Comparison of ENCODE assay signal across 1 cellular context in the genomic region with DNA sequence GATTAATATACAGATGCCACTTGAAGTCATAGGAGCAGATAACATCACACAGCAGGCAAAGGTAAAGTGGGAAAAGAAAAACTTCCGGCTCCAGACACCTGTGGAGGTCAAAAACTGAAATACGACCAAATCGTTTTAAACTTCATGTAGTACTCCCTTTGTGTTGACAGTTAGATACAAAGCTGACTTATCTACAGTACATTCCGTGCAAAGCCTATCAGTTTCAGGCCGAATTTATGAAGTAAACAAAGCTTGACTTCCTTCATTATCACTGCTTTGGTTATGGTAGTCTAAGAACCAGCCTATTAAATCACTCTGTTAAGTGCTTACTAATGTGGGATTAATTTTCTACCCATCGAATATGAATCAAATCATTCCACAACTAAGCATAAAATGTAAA.
TF ChIP-seq lines count a peak whose summit lies in the region.

No MANE protein-coding gene starts in this region.

TF ChIP-seq in WTC11, 78 proteins besides CTCF, POLR2A, EP300 and RAD21 (continued from another document):
- TF ChIP-seq, protein P1, sequence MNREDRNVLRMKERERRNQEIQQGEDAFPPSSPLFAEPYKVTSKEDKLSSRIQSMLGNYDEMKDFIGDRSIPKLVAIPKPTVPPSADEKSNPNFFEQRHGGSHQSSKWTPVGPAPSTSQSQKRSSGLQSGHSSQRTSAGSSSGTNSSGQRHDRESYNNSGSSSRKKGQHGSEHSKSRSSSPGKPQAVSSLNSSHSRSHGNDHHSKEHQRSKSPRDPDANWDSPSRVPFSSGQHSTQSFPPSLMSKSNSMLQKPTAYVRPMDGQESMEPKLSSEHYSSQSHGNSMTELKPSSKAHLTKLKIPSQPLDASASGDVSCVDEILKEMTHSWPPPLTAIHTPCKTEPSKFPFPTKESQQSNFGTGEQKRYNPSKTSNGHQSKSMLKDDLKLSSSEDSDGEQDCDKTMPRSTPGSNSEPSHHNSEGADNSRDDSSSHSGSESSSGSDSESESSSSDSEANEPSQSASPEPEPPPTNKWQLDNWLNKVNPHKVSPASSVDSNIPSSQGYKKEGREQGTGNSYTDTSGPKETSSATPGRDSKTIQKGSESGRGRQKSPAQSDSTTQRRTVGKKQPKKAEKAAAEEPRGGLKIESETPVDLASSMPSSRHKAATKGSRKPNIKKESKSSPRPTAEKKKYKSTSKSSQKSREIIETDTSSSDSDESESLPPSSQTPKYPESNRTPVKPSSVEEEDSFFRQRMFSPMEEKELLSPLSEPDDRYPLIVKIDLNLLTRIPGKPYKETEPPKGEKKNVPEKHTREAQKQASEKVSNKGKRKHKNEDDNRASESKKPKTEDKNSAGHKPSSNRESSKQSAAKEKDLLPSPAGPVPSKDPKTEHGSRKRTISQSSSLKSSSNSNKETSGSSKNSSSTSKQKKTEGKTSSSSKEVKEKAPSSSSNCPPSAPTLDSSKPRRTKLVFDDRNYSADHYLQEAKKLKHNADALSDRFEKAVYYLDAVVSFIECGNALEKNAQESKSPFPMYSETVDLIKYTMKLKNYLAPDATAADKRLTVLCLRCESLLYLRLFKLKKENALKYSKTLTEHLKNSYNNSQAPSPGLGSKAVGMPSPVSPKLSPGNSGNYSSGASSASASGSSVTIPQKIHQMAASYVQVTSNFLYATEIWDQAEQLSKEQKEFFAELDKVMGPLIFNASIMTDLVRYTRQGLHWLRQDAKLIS (CRISPR knock-in tag; IDR thresholded peaks at IDR 0.05; ENCODE audit: borderline replicate concordance): no peak
- TF ChIP-seq, protein P2, sequence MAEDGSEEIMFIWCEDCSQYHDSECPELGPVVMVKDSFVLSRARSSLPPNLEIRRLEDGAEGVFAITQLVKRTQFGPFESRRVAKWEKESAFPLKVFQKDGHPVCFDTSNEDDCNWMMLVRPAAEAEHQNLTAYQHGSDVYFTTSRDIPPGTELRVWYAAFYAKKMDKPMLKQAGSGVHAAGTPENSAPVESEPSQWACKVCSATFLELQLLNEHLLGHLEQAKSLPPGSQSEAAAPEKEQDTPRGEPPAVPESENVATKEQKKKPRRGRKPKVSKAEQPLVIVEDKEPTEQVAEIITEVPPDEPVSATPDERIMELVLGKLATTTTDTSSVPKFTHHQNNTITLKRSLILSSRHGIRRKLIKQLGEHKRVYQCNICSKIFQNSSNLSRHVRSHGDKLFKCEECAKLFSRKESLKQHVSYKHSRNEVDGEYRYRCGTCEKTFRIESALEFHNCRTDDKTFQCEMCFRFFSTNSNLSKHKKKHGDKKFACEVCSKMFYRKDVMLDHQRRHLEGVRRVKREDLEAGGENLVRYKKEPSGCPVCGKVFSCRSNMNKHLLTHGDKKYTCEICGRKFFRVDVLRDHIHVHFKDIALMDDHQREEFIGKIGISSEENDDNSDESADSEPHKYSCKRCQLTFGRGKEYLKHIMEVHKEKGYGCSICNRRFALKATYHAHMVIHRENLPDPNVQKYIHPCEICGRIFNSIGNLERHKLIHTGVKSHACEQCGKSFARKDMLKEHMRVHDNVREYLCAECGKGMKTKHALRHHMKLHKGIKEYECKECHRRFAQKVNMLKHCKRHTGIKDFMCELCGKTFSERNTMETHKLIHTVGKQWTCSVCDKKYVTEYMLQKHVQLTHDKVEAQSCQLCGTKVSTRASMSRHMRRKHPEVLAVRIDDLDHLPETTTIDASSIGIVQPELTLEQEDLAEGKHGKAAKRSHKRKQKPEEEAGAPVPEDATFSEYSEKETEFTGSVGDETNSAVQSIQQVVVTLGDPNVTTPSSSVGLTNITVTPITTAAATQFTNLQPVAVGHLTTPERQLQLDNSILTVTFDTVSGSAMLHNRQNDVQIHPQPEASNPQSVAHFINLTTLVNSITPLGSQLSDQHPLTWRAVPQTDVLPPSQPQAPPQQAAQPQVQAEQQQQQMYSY (CRISPR knock-in tag; IDR thresholded peaks at IDR 0.05): no peak
- TF ChIP-seq ZNF219 (CRISPR knock-in tag; IDR thresholded peaks at IDR 0.05; ENCODE audit: borderline replicate concordance) (no peak), ATF1 (CRISPR knock-in tag; IDR thresholded peaks at IDR 0.05) (no peak), KAT7 (CRISPR knock-in tag; IDR thresholded peaks at IDR 0.05; ENCODE audit: borderline replicate concordance) (no peak), ZNF317 (CRISPR knock-in tag; IDR thresholded peaks at IDR 0.05; ENCODE audit: borderline replicate concordance, low read depth) (no peak), NR3C1 (CRISPR knock-in tag; conservative IDR thresholded peaks at IDR 0.05; ENCODE audit: low read depth) (no peak), GABPB1 (CRISPR knock-in tag; IDR thresholded peaks at IDR 0.05) (no peak), HMGA2 (CRISPR knock-in tag; IDR thresholded peaks at IDR 0.05) (no peak), SOX15 (CRISPR knock-in tag; IDR thresholded peaks at IDR 0.05) (no peak)
- TF ChIP-seq, protein P3, sequence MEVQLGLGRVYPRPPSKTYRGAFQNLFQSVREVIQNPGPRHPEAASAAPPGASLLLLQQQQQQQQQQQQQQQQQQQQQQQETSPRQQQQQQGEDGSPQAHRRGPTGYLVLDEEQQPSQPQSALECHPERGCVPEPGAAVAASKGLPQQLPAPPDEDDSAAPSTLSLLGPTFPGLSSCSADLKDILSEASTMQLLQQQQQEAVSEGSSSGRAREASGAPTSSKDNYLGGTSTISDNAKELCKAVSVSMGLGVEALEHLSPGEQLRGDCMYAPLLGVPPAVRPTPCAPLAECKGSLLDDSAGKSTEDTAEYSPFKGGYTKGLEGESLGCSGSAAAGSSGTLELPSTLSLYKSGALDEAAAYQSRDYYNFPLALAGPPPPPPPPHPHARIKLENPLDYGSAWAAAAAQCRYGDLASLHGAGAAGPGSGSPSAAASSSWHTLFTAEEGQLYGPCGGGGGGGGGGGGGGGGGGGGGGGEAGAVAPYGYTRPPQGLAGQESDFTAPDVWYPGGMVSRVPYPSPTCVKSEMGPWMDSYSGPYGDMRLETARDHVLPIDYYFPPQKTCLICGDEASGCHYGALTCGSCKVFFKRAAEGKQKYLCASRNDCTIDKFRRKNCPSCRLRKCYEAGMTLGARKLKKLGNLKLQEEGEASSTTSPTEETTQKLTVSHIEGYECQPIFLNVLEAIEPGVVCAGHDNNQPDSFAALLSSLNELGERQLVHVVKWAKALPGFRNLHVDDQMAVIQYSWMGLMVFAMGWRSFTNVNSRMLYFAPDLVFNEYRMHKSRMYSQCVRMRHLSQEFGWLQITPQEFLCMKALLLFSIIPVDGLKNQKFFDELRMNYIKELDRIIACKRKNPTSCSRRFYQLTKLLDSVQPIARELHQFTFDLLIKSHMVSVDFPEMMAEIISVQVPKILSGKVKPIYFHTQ (CRISPR knock-in tag; IDR thresholded peaks at IDR 0.05): no peak
